Comparison of ENCODE assay signal across 19 cellular contexts in genomic region chr2:54895735-54896134, GRCh38.
A peak's percentile ranks its signal among the peaks of the same experiment; 100 is the strongest.
DNase-seq lines count a peak whose midpoint lies in the region; ATAC-seq and TF ChIP-seq lines count a peak whose summit lies in the region.
"Had no signal": no experiment of that assay in that cellular context is flagged by ENCODE, and none has a peak within 500 bp of the region (broad histone marks: within the 10 kb centered on the region; RNA-seq: fewer than 3 reads in every experiment).

No MANE protein-coding gene starts in this region.

- peak; percentile 35 for DNase-seq in GM04504 (ENCODE audit: low read depth)
- DNase-seq in M059J (ENCODE audit: low read depth): peak; percentile 1
- DNase-seq in astrocyte of the cerebellum (ENCODE audit: low read depth): peak; percentile 15
- DNase-seq in foreskin fibroblast: peak; percentile 79 to 80
- no peak for DNase-seq in glomerular visceral epithelial cell (ENCODE audit: extremely low spot score)
- DNase-seq: activated CD8-positive, alpha-beta memory T cell treated with anti-CD3 and anti-CD28 coated beads, Interleukin-2, amount 50 U/mL, for 48 hours; activated effector memory CD4-positive, alpha-beta T cell treated with Interleukin-2 at 50 U/mL for 16 hours; central memory CD4-positive, alpha-beta T cell; DMS79; dorsolateral prefrontal cortex; left ventricle myocardium superior; NCI-H146; NCI-H2171; NCI-H526; SHP77 treated with DMSO at 0.1 percent for 48 hours; T-helper 17 cell; trophoblast cell had no signal

- TF ChIP-seq CTCF in astrocyte of the cerebellum (IDR thresholded peaks at IDR 0.05; ENCODE audit: low read depth, low read length, missing control alignments): no peak
- no peak for TF ChIP-seq CTCF in foreskin fibroblast (IDR thresholded peaks at IDR 0.05; ENCODE audit: low read depth, low read length)

- in situ Hi-C loops in astrocyte of the cerebellum (cut with HindIII; ENCODE audit: low sequenced_read_pairs): no loop called here

- ATAC-seq in HG02623 (IDR thresholded peaks at IDR 0.05; ENCODE audit: unreplicated experiment) (no peak), GM18502 (IDR thresholded peaks at IDR 0.05; ENCODE audit: poor library complexity, unreplicated experiment) (no peak)
- ATAC-seq: left ventricle myocardium superior, T-helper 17 cell had no signal

- H3K4me3 ChIP-seq in astrocyte of the cerebellum (ENCODE audit: low read depth, low read length) (no peak overlapping the region), foreskin fibroblast (ENCODE audit: low read depth in 1 of 2, low read length in 2 of 2) (no peak overlapping the region)
- H3K4me3 ChIP-seq: dorsolateral prefrontal cortex had no signal
